Comparison of ENCODE assay signal across 11 cellular contexts in genomic region chr16:68078726-68079615, GRCh38. TPM values are rescaled to one million over a fixed set of nuclear protein-coding genes. Genes with fewer than 3 reads are reported as not detected.
DNase-seq lines count a peak whose midpoint lies in the region; ATAC-seq and TF ChIP-seq lines count a peak whose summit lies in the region.
"Had no signal": no experiment of that assay in that cellular context is flagged by ENCODE, and none has a peak within 500 bp of the region (broad histone marks: within the 10 kb centered on the region; RNA-seq: fewer than 3 reads in every experiment).

No MANE protein-coding gene starts in this region.

- intact Hi-C loops in lower lobe of right lung (cut with DNase I), result no loop called here

- no peaks in the 10 kb centered on the region for H3K27me3 ChIP-seq in lower lobe of right lung (ENCODE audit: low read depth)

- TF ChIP-seq CTCF in lower lobe of right lung (IDR thresholded peaks at IDR 0.05) (no peak), GM20000 (IDR thresholded peaks at IDR 0.05; ENCODE audit: extremely low read depth, missing control alignments) (no peak)

- H3K4me1 ChIP-seq in lower lobe of right lung, result peaks cover 62% of the 10 kb centered on the region

- H3K27ac Mint-ChIP-seq in T-helper 1 cell treated with Interleukin-12 subunit alpha and Interleukin-12 subunit beta and Interleukin-4 antibody, amounts not matched to agents 30 μg/mL and 1 μg/mL, for 36 hours, result peak overlapping the region; percentile 91
- H3K27ac Mint-ChIP-seq in activated T-helper 17 cell treated with anti-CD3 and anti-CD28 coated beads, Interleukin-2, amount 50 U/mL, for 72 hours, result peak overlapping the region; percentile 81
- H3K27ac Mint-ChIP-seq in stimulated activated naive CD8-positive, alpha-beta T cell treated with anti-CD3 and anti-CD28 coated beads, Interleukin-15, amount 100 ng/mL, for 72 hours, result peak overlapping the region; percentile 87 to 99

- peak overlapping the region; percentile 60 for H3K4me3 Mint-ChIP-seq in T-helper 1 cell treated with Interleukin-12 subunit alpha and Interleukin-12 subunit beta and Interleukin-4 antibody, amounts not matched to agents 30 μg/mL and 1 μg/mL, for 36 hours
- H3K4me3 Mint-ChIP-seq in activated T-helper 17 cell treated with anti-CD3 and anti-CD28 coated beads, Interleukin-2, amount 50 U/mL, for 72 hours, result peak overlapping the region; percentile 89
- H3K4me3 Mint-ChIP-seq in stimulated activated naive CD8-positive, alpha-beta T cell treated with anti-CD3 and anti-CD28 coated beads, Interleukin-15, amount 100 ng/mL, for 72 hours, result peak overlapping the region; percentile 66 to 79

- H3K4me1 Mint-ChIP-seq in T-helper 1 cell treated with Interleukin-12 subunit alpha and Interleukin-12 subunit beta and Interleukin-4 antibody, amounts not matched to agents 30 μg/mL and 1 μg/mL, for 36 hours (ENCODE audit: low read depth), result peaks cover 83% of the 10 kb centered on the region
- H3K4me1 Mint-ChIP-seq in activated T-helper 17 cell treated with anti-CD3 and anti-CD28 coated beads, Interleukin-2, amount 50 U/mL, for 72 hours, result peaks cover 68% of the 10 kb centered on the region
- peaks cover 93% of the 10 kb centered on the region for H3K4me1 Mint-ChIP-seq in stimulated activated naive CD8-positive, alpha-beta T cell treated with anti-CD3 and anti-CD28 coated beads, Interleukin-15, amount 100 ng/mL, for 72 hours

- no peaks in the 10 kb centered on the region for H3K9me3 Mint-ChIP-seq in T-helper 1 cell treated with Interleukin-12 subunit alpha and Interleukin-12 subunit beta and Interleukin-4 antibody, amounts not matched to agents 30 μg/mL and 1 μg/mL, for 36 hours
- H3K9me3 Mint-ChIP-seq in activated T-helper 17 cell treated with anti-CD3 and anti-CD28 coated beads, Interleukin-2, amount 50 U/mL, for 72 hours, result no peaks in the 10 kb centered on the region
- H3K9me3 Mint-ChIP-seq in stimulated activated naive CD8-positive, alpha-beta T cell treated with anti-CD3 and anti-CD28 coated beads, Interleukin-15, amount 100 ng/mL, for 72 hours, result no peaks in the 10 kb centered on the region

- H3K9me3 ChIP-seq in lower lobe of right lung, result no peaks in the 10 kb centered on the region

- H3K36me3 ChIP-seq in lower lobe of right lung, result peaks cover 47% of the 10 kb centered on the region

- ATAC-seq in activated T-helper 17 cell treated with anti-CD3 and anti-CD28 coated beads, Interleukin-2, amount 50 U/mL, for 72 hours (replicated peaks), result no peak
- no peak for ATAC-seq in lower lobe of right lung
- no peak for ATAC-seq in stimulated activated naive CD8-positive, alpha-beta T cell treated with anti-CD3 and anti-CD28 coated beads, Interleukin-15, amount 100 ng/mL, for 72 hours
- ATAC-seq in GM21381 (IDR thresholded peaks at IDR 0.05; ENCODE audit: unreplicated experiment), result no peak

- no peak for DNase-seq in T-helper 1 cell
- DNase-seq in lower lobe of right lung, result no peak
- no peak for DNase-seq in stimulated activated naive CD8-positive, alpha-beta T cell treated with anti-CD3 and anti-CD28 coated beads, Interleukin-15, amount 100 ng/mL, for 72 hours
- DNase-seq in GM20000 (ENCODE audit: low spot score), result no peak
- no peak for DNase-seq in central memory CD4-positive, alpha-beta T cell
- DNase-seq: DMS79 treated with DMSO at 0.1 percent for 48 hours had no signal

- no peak overlapping the region for H3K4me3 ChIP-seq in lower lobe of right lung

- H3K36me3 Mint-ChIP-seq in T-helper 1 cell treated with Interleukin-12 subunit alpha and Interleukin-12 subunit beta and Interleukin-4 antibody, amounts not matched to agents 30 μg/mL and 1 μg/mL, for 36 hours (ENCODE audit: low read depth), result peaks cover 29% of the 10 kb centered on the region
- H3K36me3 Mint-ChIP-seq in activated T-helper 17 cell treated with anti-CD3 and anti-CD28 coated beads, Interleukin-2, amount 50 U/mL, for 72 hours (ENCODE audit: low read depth), result peaks cover 42% of the 10 kb centered on the region

- H3K27me3 Mint-ChIP-seq in T-helper 1 cell treated with Interleukin-12 subunit alpha and Interleukin-12 subunit beta and Interleukin-4 antibody, amounts not matched to agents 30 μg/mL and 1 μg/mL, for 36 hours (ENCODE audit: low read depth), result no peaks in the 10 kb centered on the region
- H3K27me3 Mint-ChIP-seq in activated T-helper 17 cell treated with anti-CD3 and anti-CD28 coated beads, Interleukin-2, amount 50 U/mL, for 72 hours, result no peaks in the 10 kb centered on the region
- no peaks in the 10 kb centered on the region for H3K27me3 Mint-ChIP-seq in stimulated activated naive CD8-positive, alpha-beta T cell treated with anti-CD3 and anti-CD28 coated beads, Interleukin-15, amount 100 ng/mL, for 72 hours

- peak overlapping the region; percentile 99 for H3K27ac ChIP-seq in lower lobe of right lung
- H3K27ac ChIP-seq: 22Rv1, epithelial cell of prostate had no signal

RNA-seq across cellular contexts. Expression of gene NFATC3, which starts 6.2 kb away (rescaled TPM):
- total RNA-seq in activated T-helper 17 cell treated with anti-CD3 and anti-CD28 coated beads, Interleukin-2, amount 50 U/mL, for 72 hours, result 10 to 100 TPM; 71.1 to 78.1 TPM
- 61.6 TPM for total RNA-seq in lower lobe of right lung

RNA-seq across cellular contexts. Expression of gene DUS2, which starts 55.9 kb away (rescaled TPM):
- total RNA-seq in activated T-helper 17 cell treated with anti-CD3 and anti-CD28 coated beads, Interleukin-2, amount 50 U/mL, for 72 hours, result 10 to 100 TPM; 24.6 to 35.0 TPM
- total RNA-seq in lower lobe of right lung, result 15.1 TPM

RNA-seq across cellular contexts. Expression of gene DDX28, which starts 55.9 kb away (rescaled TPM):
- 10 to 100 TPM in 1 of 2 donors, 1 to 10 TPM in 1; 7.2 to 18.7 TPM for total RNA-seq in activated T-helper 17 cell treated with anti-CD3 and anti-CD28 coated beads, Interleukin-2, amount 50 U/mL, for 72 hours
- total RNA-seq in lower lobe of right lung, result 9.9 TPM
